Comparison of ENCODE assay signal across 11 cellular contexts in genomic region chr22:46432164-46433068, GRCh38.
DNase-seq lines count a peak whose midpoint lies in the region; ATAC-seq and TF ChIP-seq lines count a peak whose summit lies in the region.
"Had no signal": no experiment of that assay in that cellular context is flagged by ENCODE, and none has a peak within 500 bp of the region (broad histone marks: within the 10 kb centered on the region; RNA-seq: fewer than 3 reads in every experiment).

No MANE protein-coding gene starts in this region.

- no peaks in the 10 kb centered on the region for H3K9me2 ChIP-seq in hepatocyte (replicated peaks; ENCODE audit: insufficient read depth)

- 92% methylated on average over 25 of the region's 25 CpGs for WGBS in hepatocyte (ENCODE audit: low lambda C conversion rate, missing lambda C conversion rate)

- TF ChIP-seq CTCF in mesothelial cell of epicardium (IDR thresholded peaks at IDR 0.05; ENCODE audit: unreplicated experiment) (no peak), hepatocyte (IDR thresholded peaks at IDR 0.05; ENCODE audit: poor library complexity) (no peak)

- peaks cover 70% of the 10 kb centered on the region for H3K4me1 ChIP-seq in BLaER1
- H3K4me1 ChIP-seq in hepatocyte (ENCODE audit: insufficient read depth) = peaks cover 14% of the 10 kb centered on the region
- H3K4me1 ChIP-seq: adrenal gland, pancreas had no signal

- peak overlapping the region; percentile 94 for H3K4me2 ChIP-seq in BLaER1
- H3K4me2 ChIP-seq in hepatocyte = no peak overlapping the region

- H3K27me3 Mint-ChIP-seq in naive thymus-derived CD8-positive, alpha-beta T cell = no peaks in the 10 kb centered on the region
- no peaks in the 10 kb centered on the region for H3K27me3 Mint-ChIP-seq in mesothelial cell of epicardium (ENCODE audit: low read depth)

- H3K9me3 Mint-ChIP-seq in activated naive CD4-positive, alpha-beta T cell treated with anti-CD3 and anti-CD28 coated beads, Interleukin-2, amount 50 U/mL, for 72 hours = no peaks in the 10 kb centered on the region
- H3K9me3 Mint-ChIP-seq in naive thymus-derived CD8-positive, alpha-beta T cell = no peaks in the 10 kb centered on the region
- H3K9me3 Mint-ChIP-seq in mesothelial cell of epicardium = no peaks in the 10 kb centered on the region

- H3K79me2 ChIP-seq in hepatocyte = no peaks in the 10 kb centered on the region

- H3K27ac Mint-ChIP-seq in activated naive CD4-positive, alpha-beta T cell treated with anti-CD3 and anti-CD28 coated beads, Interleukin-2, amount 50 U/mL, for 72 hours = peak overlapping the region; percentile 96
- peak overlapping the region; percentile 93 to 98 (median 96) for H3K27ac Mint-ChIP-seq in naive thymus-derived CD8-positive, alpha-beta T cell
- no peak overlapping the region for H3K27ac Mint-ChIP-seq in mesothelial cell of epicardium

- H3K4me3 ChIP-seq in BLaER1 (peak overlapping the region; percentile 55), hepatocyte (no peak overlapping the region)

- H4K20me1 ChIP-seq in BLaER1 (no peaks in the 10 kb centered on the region), hepatocyte (ENCODE audit: insufficient read depth, poor library complexity, severe bottlenecking) (no peaks in the 10 kb centered on the region)

- H3K27me3 ChIP-seq in BLaER1 = no peaks in the 10 kb centered on the region
- no peaks in the 10 kb centered on the region for H3K27me3 ChIP-seq in hepatocyte
- H3K27me3 ChIP-seq: adrenal gland, pancreas had no signal

- peak overlapping the region; percentile 89 for H3K27ac ChIP-seq in BLaER1
- H3K27ac ChIP-seq in hepatocyte = no peak overlapping the region
- H3K27ac ChIP-seq: pancreas had no signal

- H3K36me3 Mint-ChIP-seq in activated naive CD4-positive, alpha-beta T cell treated with anti-CD3 and anti-CD28 coated beads, Interleukin-2, amount 50 U/mL, for 72 hours = no peaks in the 10 kb centered on the region
- no peaks in the 10 kb centered on the region for H3K36me3 Mint-ChIP-seq in naive thymus-derived CD8-positive, alpha-beta T cell
- H3K36me3 Mint-ChIP-seq in mesothelial cell of epicardium = peaks cover 8% of the 10 kb centered on the region

- H3K9me3 ChIP-seq in BLaER1 (no peaks in the 10 kb centered on the region), hepatocyte (ENCODE audit: low read depth) (no peaks in the 10 kb centered on the region)
- H3K9me3 ChIP-seq: adrenal gland, pancreas had no signal

- H3K36me3 ChIP-seq in BLaER1 (no peaks in the 10 kb centered on the region), hepatocyte (replicated peaks; ENCODE audit: insufficient read depth, low read depth) (no peaks in the 10 kb centered on the region)
- H3K36me3 ChIP-seq: adrenal gland, pancreas had no signal

- H2AFZ ChIP-seq in hepatocyte = no peak overlapping the region

- DNase-seq in LoVo (ENCODE audit: low spot score) (peak; percentile 4), SIG-M5 treated with dmso at 0.1 percent for 504 hours (lab: John Stamatoyannopoulos, UW; ENCODE audit: unreplicated experiment) (no peak), mesothelial cell of epicardium (ENCODE audit: low spot score in 2 of 2, unreplicated experiment in 2 of 2) (no peak), hepatocyte (ENCODE audit: low spot score) (no peak)
- DNase-seq in activated naive CD4-positive, alpha-beta T cell treated with anti-CD3 and anti-CD28 coated beads, Interleukin-2, amount 50 U/mL, for 72 hours (ENCODE audit: low spot score in 2 of 2) = peak in 1 of 2 donors; percentile 42
- DNase-seq in naive thymus-derived CD8-positive, alpha-beta T cell = peak in 9 of 10 donors; percentile 6 to 71 (median 46)
- DNase-seq: GDM1, pancreas had no signal

- H3K9ac ChIP-seq in BLaER1 = peak overlapping the region; percentile 75

- peak overlapping the region; percentile 81 to 93 (median 90) for H3K4me3 Mint-ChIP-seq in naive thymus-derived CD8-positive, alpha-beta T cell
- no peak overlapping the region for H3K4me3 Mint-ChIP-seq in mesothelial cell of epicardium

- ATAC-seq in activated naive CD4-positive, alpha-beta T cell treated with anti-CD3 and anti-CD28 coated beads, Interleukin-2, amount 50 U/mL, for 72 hours = peak; percentile 63 to 84
- ATAC-seq in naive thymus-derived CD8-positive, alpha-beta T cell = peak; percentile 90 to 95
- ATAC-seq in HG02870 (IDR thresholded peaks at IDR 0.05; ENCODE audit: unreplicated experiment) = no peak

- peaks cover 4 to 21% (median 17%) of the 10 kb centered on the region in 4 donors for H3K4me1 Mint-ChIP-seq in naive thymus-derived CD8-positive, alpha-beta T cell
- no peaks in the 10 kb centered on the region for H3K4me1 Mint-ChIP-seq in mesothelial cell of epicardium

- POLR2A ChIA-PET in naive thymus-derived CD8-positive, alpha-beta T cell (lab: Charles Lee) = interaction anchor here (1.4 to 1.5 kb wide), 2 partner anchors 12 to 136 kb away, joined by 3 to 4 read pairs; partner anchors contain the start of gene GTSE1

Comparison
In these comparisons a context has a peak if more than half of its experiments do, and no peak if none do; other contexts are left out.
1. DNase-seq: peak in LoVo (single experiment) and naive thymus-derived CD8-positive, alpha-beta T cell (9 of 10); none in SIG-M5 treated with dmso at 0.1 percent for 504 hours (single experiment), mesothelial cell of epicardium (0 of 2) and hepatocyte (single experiment).